ENCODE assay signal across 1 cellular context in genomic region chr1:18599096-18599495, GRCh38.
TF ChIP-seq lines count a peak whose summit lies in the region.

No MANE protein-coding gene starts in this region.

TF ChIP-seq in GM23338, 12 proteins besides CTCF, POLR2A, EP300 and RAD21 (continued from another document):
- TF ChIP-seq CREB1 (CRISPR knock-in tag; IDR thresholded peaks at IDR 0.05; ENCODE audit: low read depth) (no peak), ZNF114 (CRISPR knock-in tag; IDR thresholded peaks at IDR 0.05) (no peak), REST (IDR thresholded peaks at IDR 0.05; ENCODE audit: unreplicated experiment) (no peak), POLR2AphosphoS5 (IDR thresholded peaks at IDR 0.05; ENCODE audit: low read depth) (no peak), EZH2 (IDR thresholded peaks at IDR 0.05; ENCODE audit: low read depth, unreplicated experiment) (no peak)
